In genomic region chr10:36256166-36256565, GRCh38 we compare ENCODE assay signal across 1 cellular context.
TF ChIP-seq lines count a peak whose summit lies in the region.

No MANE protein-coding gene starts in this region.

TF ChIP-seq in endothelial cell of umbilical vein, 7 proteins besides CTCF, POLR2A, EP300 and RAD21 (continued from another document):
- TF ChIP-seq EZH2 (IDR thresholded peaks at IDR 0.05; ENCODE audit: borderline replicate concordance, low read depth, low read length, severe bottlenecking) (no peak), GATA2 (IDR thresholded peaks at IDR 0.05; ENCODE audit: insufficient read depth, insufficient read length, low read depth, low read length) (no peak)
